Comparison of ENCODE assay signal across 14 cellular contexts in the genomic region with DNA sequence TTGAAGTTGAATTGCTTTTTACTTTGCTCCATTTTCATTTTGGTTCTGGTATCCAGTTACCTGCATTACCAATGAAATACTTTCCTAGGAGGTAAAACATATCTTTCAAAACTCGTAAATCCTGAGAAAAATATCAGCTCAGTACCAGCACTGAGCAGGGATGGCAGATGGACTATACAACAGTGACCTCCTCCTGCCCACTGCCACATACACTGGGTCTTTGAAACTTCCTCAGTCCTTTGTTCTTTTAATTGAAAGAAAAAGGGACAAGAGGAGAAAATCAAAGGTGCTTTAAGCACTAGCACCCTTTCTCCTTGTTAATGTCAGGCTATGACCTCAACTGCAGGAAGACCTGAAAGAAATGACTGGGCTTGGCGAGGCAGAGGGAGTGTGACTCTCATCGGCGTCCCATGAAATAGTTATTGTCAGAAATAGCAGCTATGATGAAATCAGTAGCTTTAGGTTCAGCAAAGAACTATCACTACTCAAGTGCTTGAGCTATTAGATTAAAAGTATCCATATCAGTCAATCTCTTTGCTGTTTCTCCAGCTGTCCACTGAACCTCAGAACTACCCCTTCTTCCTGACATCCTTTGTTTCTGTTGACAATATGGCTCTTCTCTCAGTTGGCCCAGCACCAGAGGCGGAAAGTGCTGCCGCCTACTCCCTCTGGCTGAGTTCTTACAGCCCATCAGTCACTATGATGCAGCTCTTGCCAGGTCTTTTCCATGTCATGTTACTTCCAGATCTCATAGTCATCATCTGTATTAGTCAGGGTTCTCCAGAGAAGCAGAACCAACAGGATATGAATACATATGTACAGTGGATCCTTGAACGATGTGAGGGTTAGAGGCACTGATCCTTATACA.
DNase-seq lines count a peak whose midpoint lies in the region; ATAC-seq and FAIRE-seq lines count a peak whose summit lies in the region.
"Had no signal": no experiment of that assay in that cellular context is flagged by ENCODE, and none has a peak within 500 bp of the region (broad histone marks: within the 10 kb centered on the region; RNA-seq: fewer than 3 reads in every experiment).

No MANE protein-coding gene starts in this region.

- H3K27ac ChIP-seq in small intestine (ENCODE audit: low read depth in 1 of 2, low read length in 1 of 2), result no peak overlapping the region

- H3K9ac ChIP-seq in adipocyte (ENCODE audit: low read length), result no peak overlapping the region

- DNase-seq in HT1080 (ENCODE audit: low read depth), result peak; percentile 90
- no peak for DNase-seq in adipocyte (ENCODE audit: low read depth)
- DNase-seq in head of caudate nucleus, result peak in 27 of 42 donors; percentile 13 to 76 (median 53)
- peak; percentile 36 for DNase-seq in stromal cell of bone marrow (ENCODE audit: low read depth)
- DNase-seq in small intestine, result no peak
- DNase-seq in amniotic stem cell (lab: John Stamatoyannopoulos, UW), result no peak
- no peak for DNase-seq in NCI-H774 (lab: John Stamatoyannopoulos, UW)
- DNase-seq: activated CD4-positive, alpha-beta T cell treated with anti-CD3 and anti-CD28 coated beads for 1 hour; DND-41; KG1; NCI-H146; T-helper 2 cell had no signal

- H3K27me3 ChIP-seq in adipocyte (replicated peaks; ENCODE audit: control insufficient read depth, insufficient read depth, low read length), result no peaks in the 10 kb centered on the region
- no peaks in the 10 kb centered on the region for H3K27me3 ChIP-seq in small intestine (ENCODE audit: control insufficient read depth in 2 of 2, insufficient read depth in 2 of 2, low read length in 2 of 2)

- H3K4me1 ChIP-seq in adipocyte (ENCODE audit: control insufficient read depth, insufficient read depth, low read length), result peaks cover 35% of the 10 kb centered on the region
- no peaks in the 10 kb centered on the region for H3K4me1 ChIP-seq in small intestine (ENCODE audit: control insufficient read depth in 2 of 2, insufficient read depth in 1 of 2, low read depth in 1 of 2, low read length in 1 of 2)

- intact Hi-C loops in head of caudate nucleus (cut with DNase I), result no loop called here

- ATAC-seq in HG02938 (IDR thresholded peaks at IDR 0.05; ENCODE audit: unreplicated experiment), result no peak

- FAIRE-seq in small intestine (lab: Jason Lieb, UNC), result no peak
- FAIRE-seq: H54 had no signal

- H3K36me3 ChIP-seq in adipocyte (ENCODE audit: control insufficient read depth, insufficient read depth, low read length, severe bottlenecking), result no peaks in the 10 kb centered on the region
- H3K36me3 ChIP-seq in small intestine (ENCODE audit: control insufficient read depth in 2 of 2, insufficient read depth in 2 of 2, low read length in 2 of 2), result no peaks in the 10 kb centered on the region

- H3K4me3 ChIP-seq in adipocyte (ENCODE audit: low read length) (peak overlapping the region; percentile 46), small intestine (ENCODE audit: low read depth in 1 of 2, low read length in 2 of 2) (no peak overlapping the region)

- H3K9me3 ChIP-seq in adipocyte (ENCODE audit: control insufficient read depth, low read length) (no peaks in the 10 kb centered on the region), small intestine (ENCODE audit: control insufficient read depth, low read depth) (no peaks in the 10 kb centered on the region)

- WGBS in small intestine, 3 donors, result 66 to 76% (median 68%) methylated on average over 7 of the region's 7 CpGs

Comparison
In these comparisons a context has a peak if more than half of its experiments do, and no peak if none do; other contexts are left out.
1. DNase-seq: peak in HT1080 (single experiment), head of caudate nucleus (27 of 42) and stromal cell of bone marrow (single experiment); none in adipocyte (single experiment), small intestine (single experiment), amniotic stem cell (single experiment) and NCI-H774 (single experiment).